ENCODE assay signal across 8 cellular contexts in the genomic region with DNA sequence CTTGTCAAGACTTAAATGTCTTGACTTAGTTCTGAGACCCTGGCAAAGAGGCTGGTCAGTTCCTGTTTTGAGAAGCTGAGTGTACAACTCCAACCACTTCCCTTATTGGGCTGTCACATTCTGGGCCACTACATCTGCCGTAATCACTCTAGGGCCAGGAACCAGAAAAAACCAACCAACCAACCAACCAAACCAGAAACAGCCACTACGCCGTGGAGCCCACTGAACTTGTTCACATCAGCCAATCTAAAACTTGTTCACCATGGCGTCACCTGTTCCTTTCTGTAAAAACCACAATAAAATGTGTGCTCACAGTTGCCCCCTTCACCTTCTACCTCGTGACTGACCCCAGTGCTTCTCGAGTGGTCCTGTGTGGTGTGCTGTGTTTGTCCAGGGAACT.
A peak's percentile ranks its signal among the peaks of the same experiment; 100 is the strongest.
DNase-seq lines count a peak whose midpoint lies in the region; ATAC-seq lines count a peak whose summit lies in the region.

No MANE protein-coding gene starts in this region.

- H3K4me1 Mint-ChIP-seq in activated CD4-positive, alpha-beta T cell treated with anti-CD3 and anti-CD28 coated beads, Interleukin-2, amount 10 ng/mL, durations not matched to agents 24 days and 14 days, result peaks cover 26% of the 10 kb centered on the region

- no peak overlapping the region for H3K4me3 Mint-ChIP-seq in activated CD4-positive, alpha-beta T cell treated with anti-CD3 and anti-CD28 coated beads, Interleukin-2, amount 10 ng/mL, durations not matched to agents 24 days and 14 days

- no peaks in the 10 kb centered on the region for H3K27me3 Mint-ChIP-seq in activated CD4-positive, alpha-beta T cell treated with anti-CD3 and anti-CD28 coated beads, Interleukin-2, amount 10 ng/mL, durations not matched to agents 24 days and 14 days

- H3K9me3 Mint-ChIP-seq in activated CD4-positive, alpha-beta T cell treated with anti-CD3 and anti-CD28 coated beads, Interleukin-2, amount 10 ng/mL, durations not matched to agents 24 days and 14 days, result no peaks in the 10 kb centered on the region

- DNase-seq in SKM-1 treated with dmso at 0.1 percent for 144 hours (lab: John Stamatoyannopoulos, UW; ENCODE audit: unreplicated experiment) (peak; percentile 89), sciatic nerve (ENCODE audit: low spot score) (no peak), NCI-H2081 (lab: John Stamatoyannopoulos, UW) (no peak)
- DNase-seq in activated CD4-positive, alpha-beta T cell treated with anti-CD3 and anti-CD28 coated beads, Interleukin-2, amount 10 ng/mL, durations not matched to agents 24 days and 14 days, result no peak
- no peak for DNase-seq in stimulated activated CD4-positive, alpha-beta T cell treated with anti-CD3 and anti-CD28 coated beads, Interleukin-2, amount 100 ng/mL, for 24 hours
- no peak for DNase-seq in stimulated activated CD4-positive, alpha-beta T cell treated with anti-CD3 and anti-CD28 coated beads, Interleukin-4, amount 100 ng/mL, for 1 hour

- H3K36me3 Mint-ChIP-seq in activated CD4-positive, alpha-beta T cell treated with anti-CD3 and anti-CD28 coated beads, Interleukin-2, amount 10 ng/mL, durations not matched to agents 24 days and 14 days (ENCODE audit: low read depth), result peaks cover 23% of the 10 kb centered on the region

- H3K27ac Mint-ChIP-seq in activated CD4-positive, alpha-beta T cell treated with anti-CD3 and anti-CD28 coated beads, Interleukin-2, amount 10 ng/mL, durations not matched to agents 24 days and 14 days, result no peak overlapping the region

- intact Hi-C loops in sciatic nerve (cut with DNase I), result no loop called here
- intact Hi-C loops in activated CD4-positive, alpha-beta T cell treated with anti-CD3 and anti-CD28 coated beads, Interleukin-2, amount 10 ng/mL, durations not matched to agents 24 days and 14 days (cut with micrococcal nuclease), result no loop called here

- ATAC-seq in GM19043 (IDR thresholded peaks at IDR 0.05; ENCODE audit: low read depth, unreplicated experiment), result peak; percentile 82
- peak; percentile 88 for ATAC-seq in HG02943 (IDR thresholded peaks at IDR 0.05; ENCODE audit: low read depth, unreplicated experiment)
- peak; percentile 87 for ATAC-seq in sciatic nerve
